In genomic region chr6:2563635-2564034, GRCh38 we compare ENCODE assay signal across 10 cellular contexts.
DNase-seq lines count a peak whose midpoint lies in the region; ATAC-seq and TF ChIP-seq lines count a peak whose summit lies in the region.
"Had no signal": no experiment of that assay in that cellular context is flagged by ENCODE, and none has a peak within 500 bp of the region (broad histone marks: within the 10 kb centered on the region; RNA-seq: fewer than 3 reads in every experiment).

No MANE protein-coding gene starts in this region.

- H3K27me3 ChIP-seq in foreskin keratinocyte: no peaks in the 10 kb centered on the region

- H3K36me3 ChIP-seq in mucosa of descending colon (ENCODE audit: low read depth): no peaks in the 10 kb centered on the region

- ATAC-seq in GM21619 (IDR thresholded peaks at IDR 0.05; ENCODE audit: unreplicated experiment) (peak; percentile 93), mucosa of descending colon (peak; percentile 68), foreskin keratinocyte (no peak)

- no peak overlapping the region for H3K27ac ChIP-seq in foreskin keratinocyte
- H3K27ac ChIP-seq: 22Rv1 had no signal

- H3K4me1 ChIP-seq in mucosa of descending colon (ENCODE audit: low read depth): no peaks in the 10 kb centered on the region
- no peaks in the 10 kb centered on the region for H3K4me1 ChIP-seq in foreskin keratinocyte

- TF ChIP-seq CTCF in mucosa of descending colon (IDR thresholded peaks at IDR 0.05): no peak
- TF ChIP-seq CTCF in foreskin keratinocyte (conservative IDR thresholded peaks at IDR 0.05): no peak

- no peak overlapping the region for H3K4me3 ChIP-seq in mucosa of descending colon

- peak; percentile 19 for DNase-seq in DMS53 (lab: John Stamatoyannopoulos, UW)
- no peak for DNase-seq in DMS53 treated with DMSO at 0.1 percent for 48 hours (lab: John Stamatoyannopoulos, UW; ENCODE audit: unreplicated experiment)
- DNase-seq in M059J (ENCODE audit: low read depth): peak; percentile 42
- DNase-seq in mucosa of descending colon: no peak
- no peak for DNase-seq in NCI-H226
- no peak for DNase-seq in foreskin keratinocyte
- DNase-seq in HK-2 (ENCODE audit: unreplicated experiment): no peak
- DNase-seq: activated naive CD4-positive, alpha-beta T cell treated with Interleukin-2 at 50 U/mL for 16 hours had no signal

- intact Hi-C loops in mucosa of descending colon (cut with DNase I, micrococcal nuclease): no loop called here

- no peaks in the 10 kb centered on the region for H3K9me3 ChIP-seq in mucosa of descending colon

Comparison
In these comparisons a context has a peak if more than half of its experiments do, and no peak if none do; other contexts are left out.
1. DNase-seq: peak in DMS53 (single experiment) and M059J (single experiment); none in DMS53 treated with DMSO at 0.1 percent for 48 hours (single experiment), mucosa of descending colon (0 of 3), NCI-H226 (single experiment), foreskin keratinocyte (0 of 2) and HK-2 (single experiment).